ENCODE assay signal across 21 cellular contexts in the genomic region with DNA sequence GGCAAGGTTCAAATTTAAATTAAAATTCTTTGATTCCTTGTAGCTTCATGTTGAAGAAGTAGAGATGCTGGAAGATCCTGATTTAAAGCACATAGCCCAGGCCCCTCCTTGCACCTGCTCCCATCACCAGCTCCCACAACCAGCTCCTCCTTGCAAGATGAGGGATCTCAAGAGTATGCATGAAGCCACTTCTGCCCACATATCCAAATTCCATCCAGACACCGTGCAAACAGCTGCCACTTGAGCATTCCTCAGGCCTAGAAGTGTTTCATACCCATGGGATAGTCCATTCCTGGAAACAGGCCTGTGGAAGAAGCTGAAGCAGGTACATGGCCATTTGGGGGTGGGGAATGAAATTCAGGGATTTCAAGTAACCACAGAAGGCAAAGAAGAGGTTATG. TPM values are rescaled to one million over a fixed set of nuclear protein-coding genes. Genes with fewer than 3 reads are reported as not detected.
DNase-seq lines count a peak whose midpoint lies in the region; ATAC-seq and TF ChIP-seq lines count a peak whose summit lies in the region.
"Had no signal": no experiment of that assay in that cellular context is flagged by ENCODE, and none has a peak within 500 bp of the region (broad histone marks: within the 10 kb centered on the region; RNA-seq: fewer than 3 reads in every experiment).

No MANE protein-coding gene starts in this region.

- H3K4me3 Mint-ChIP-seq in activated T-helper 2 cell treated with anti-CD3 and anti-CD28 coated beads, Interferon-gamma antibody, Interleukin-2, Interleukin-4, amounts not matched to agents 10 μg/mL and 5 μg/mL and 100 μg/mL, durations not matched to agents 14 hours and 24 hours and 36 hours (ENCODE audit: low read depth): no peak overlapping the region
- H3K4me3 Mint-ChIP-seq: CD8-positive, alpha-beta memory T cell; HFFc6 had no signal

- no peak for TF ChIP-seq CTCF in foreskin keratinocyte (conservative IDR thresholded peaks at IDR 0.05)

- DNase-seq in UCSD-AML1 (lab: John Stamatoyannopoulos, UW; ENCODE audit: unreplicated experiment) (peak; percentile 5), foreskin keratinocyte (no peak), skeletal muscle cell (ENCODE audit: low read depth) (peak; percentile 21), HUDEP-2 (lab: John Stamatoyannopoulos, UW; ENCODE audit: unreplicated experiment in 76 of 76) (no peak), COLO668 (lab: John Stamatoyannopoulos, UW; ENCODE audit: unreplicated experiment) (no peak)
- no peak for DNase-seq in activated CD4-positive, CD25-positive, alpha-beta regulatory T cell (lab: John Stamatoyannopoulos, UW)
- DNase-seq in activated T-helper 2 cell treated with anti-CD3 and anti-CD28 coated beads, Interferon-gamma antibody, Interleukin-2, Interleukin-4, amounts not matched to agents 10 μg/mL and 5 μg/mL and 100 μg/mL, durations not matched to agents 14 hours and 24 hours and 36 hours (ENCODE audit: low spot score): no peak
- DNase-seq: ACHN; C1 segment of cervical spinal cord; CD8-positive, alpha-beta memory T cell; H7; HFFc6; IMR-90; MM.1S; NCI-H1092; NCI-H146; NCI-H2029 treated with DMSO at 0.1 percent for 48 hours; NK-92 treated with Interleukin-12 subunit alpha and Interleukin-12 subunit beta, amount 100 ng/mL, for 24 hours; Right ventricle myocardium superior had no signal

- H3K27me3 ChIP-seq in foreskin keratinocyte: no peaks in the 10 kb centered on the region

- H3K27me3 Mint-ChIP-seq in activated T-helper 2 cell treated with anti-CD3 and anti-CD28 coated beads, Interferon-gamma antibody, Interleukin-2, Interleukin-4, amounts not matched to agents 10 μg/mL and 5 μg/mL and 100 μg/mL, durations not matched to agents 14 hours and 24 hours and 36 hours (ENCODE audit: low read depth): peaks cover 19% of the 10 kb centered on the region

- H3K27ac Mint-ChIP-seq in activated T-helper 2 cell treated with anti-CD3 and anti-CD28 coated beads, Interferon-gamma antibody, Interleukin-2, Interleukin-4, amounts not matched to agents 10 μg/mL and 5 μg/mL and 100 μg/mL, durations not matched to agents 14 hours and 24 hours and 36 hours: no peak overlapping the region
- H3K27ac Mint-ChIP-seq: CD8-positive, alpha-beta memory T cell; HFFc6 had no signal

- no peaks in the 10 kb centered on the region for H3K9me3 Mint-ChIP-seq in activated T-helper 2 cell treated with anti-CD3 and anti-CD28 coated beads, Interferon-gamma antibody, Interleukin-2, Interleukin-4, amounts not matched to agents 10 μg/mL and 5 μg/mL and 100 μg/mL, durations not matched to agents 14 hours and 24 hours and 36 hours
- H3K9me3 Mint-ChIP-seq: CD8-positive, alpha-beta memory T cell; HFFc6 had no signal

- H3K4me1 Mint-ChIP-seq in activated T-helper 2 cell treated with anti-CD3 and anti-CD28 coated beads, Interferon-gamma antibody, Interleukin-2, Interleukin-4, amounts not matched to agents 10 μg/mL and 5 μg/mL and 100 μg/mL, durations not matched to agents 14 hours and 24 hours and 36 hours (ENCODE audit: low read depth): no peaks in the 10 kb centered on the region
- H3K4me1 Mint-ChIP-seq: CD8-positive, alpha-beta memory T cell had no signal

- ATAC-seq in foreskin keratinocyte: no peak

- peak overlapping the region; percentile 96 for H3K27ac ChIP-seq in foreskin keratinocyte
- H3K27ac ChIP-seq: HL-60, SK-N-MC had no signal

- H3K4me3 ChIP-seq in skeletal muscle cell (ENCODE audit: low read depth, low read length): no peak overlapping the region
- H3K4me3 ChIP-seq: SK-N-MC had no signal

- H3K4me1 ChIP-seq in foreskin keratinocyte: peaks cover 8% of the 10 kb centered on the region

- intact Hi-C loops in activated T-helper 2 cell treated with anti-CD3 and anti-CD28 coated beads, Interferon-gamma antibody, Interleukin-2, Interleukin-4, amounts not matched to agents 10 μg/mL and 5 μg/mL and 100 μg/mL, durations not matched to agents 14 hours and 24 hours and 36 hours (cut with micrococcal nuclease): no loop called here

- H3K36me3 Mint-ChIP-seq in activated T-helper 2 cell treated with anti-CD3 and anti-CD28 coated beads, Interferon-gamma antibody, Interleukin-2, Interleukin-4, amounts not matched to agents 10 μg/mL and 5 μg/mL and 100 μg/mL, durations not matched to agents 14 hours and 24 hours and 36 hours (ENCODE audit: low read depth): no peaks in the 10 kb centered on the region
- H3K36me3 Mint-ChIP-seq: CD8-positive, alpha-beta memory T cell had no signal

RNA-seq across cellular contexts. Expression of a gene that starts 32.4 kb away (rescaled TPM):
- 176 and 193 TPM in 2 replicates for total RNA-seq in foreskin keratinocyte
- polyA plus RNA-seq in foreskin keratinocyte: 52.5 and 58.9 TPM in 2 replicates
- 57.4 and 61.2 TPM in 2 replicates for total RNA-seq in activated T-helper 2 cell treated with anti-CD3 and anti-CD28 coated beads, Interferon-gamma antibody, Interleukin-2, Interleukin-4, amounts not matched to agents 10 μg/mL and 5 μg/mL and 100 μg/mL, durations not matched to agents 14 hours and 24 hours and 36 hours

Comparison
In these comparisons a context has a peak if more than half of its experiments do, and no peak if none do; other contexts are left out.
1. DNase-seq: peak in UCSD-AML1 (single experiment) and skeletal muscle cell (single experiment); none in foreskin keratinocyte (0 of 2), HUDEP-2 (0 of 76), COLO668 (single experiment), activated CD4-positive, CD25-positive, alpha-beta regulatory T cell (0 of 4) and activated T-helper 2 cell treated with anti-CD3 and anti-CD28 coated beads, Interferon-gamma antibody, Interleukin-2, Interleukin-4, amounts not matched to agents 10 μg/mL and 5 μg/mL and 100 μg/mL, durations not matched to agents 14 hours and 24 hours and 36 hours (single experiment).